Comparison of ENCODE assay signal across 12 cellular contexts in genomic region chr3:102233881-102234280, GRCh38.
DNase-seq lines count a peak whose midpoint lies in the region; ATAC-seq and TF ChIP-seq lines count a peak whose summit lies in the region.
"Had no signal": no experiment of that assay in that cellular context is flagged by ENCODE, and none has a peak within 500 bp of the region (broad histone marks: within the 10 kb centered on the region; RNA-seq: fewer than 3 reads in every experiment).

No MANE protein-coding gene starts in this region.

- H3K9me3 Mint-ChIP-seq in naive thymus-derived CD4-positive, alpha-beta T cell: no peaks in the 10 kb centered on the region

- CTCF ChIA-PET in HEK293T (lab: Yijun Ruan, JAX): interaction anchor here (1.1 kb wide), 1 partner anchor 309 kb away, joined by 3 read pairs; no protein-coding TSS in a partner anchor
- CTCF ChIA-PET in naive thymus-derived CD4-positive, alpha-beta T cell (lab: Charles Lee): no interaction called here

- no peaks in the 10 kb centered on the region for H3K9me3 ChIP-seq in naive thymus-derived CD4-positive, alpha-beta T cell (ENCODE audit: control insufficient read depth in 2 of 3, low read length in 3 of 3)

- TF ChIP-seq CTCF in dorsolateral prefrontal cortex (IDR thresholded peaks at IDR 0.05 in 54 of 56, conservative IDR thresholded peaks at IDR 0.05 in 2 of 56; ENCODE audit: low read depth in 1 of 56, partially characterized antibody in 56 of 56): no peak

- H3K4me3 Mint-ChIP-seq in naive thymus-derived CD4-positive, alpha-beta T cell: no peak overlapping the region

- H3K36me3 ChIP-seq in naive thymus-derived CD4-positive, alpha-beta T cell (ENCODE audit: control insufficient read depth in 2 of 3, insufficient read depth in 3 of 3, low read length in 3 of 3): no peaks in the 10 kb centered on the region

- H3K27ac Mint-ChIP-seq in naive thymus-derived CD4-positive, alpha-beta T cell: peak overlapping the region in 1 of 9 donors; percentile 10

- H3K27me3 ChIP-seq in naive thymus-derived CD4-positive, alpha-beta T cell (ENCODE audit: control insufficient read depth in 2 of 2, insufficient read depth in 2 of 2, low read length in 2 of 2): no peaks in the 10 kb centered on the region
- H3K27me3 ChIP-seq in dorsolateral prefrontal cortex: no peaks in the 10 kb centered on the region

- H3K27me3 Mint-ChIP-seq in naive thymus-derived CD4-positive, alpha-beta T cell: peaks cover 0 to 33% (median 0%) of the 10 kb centered on the region in 5 donors

- DNase-seq in HEK293T (ENCODE audit: extremely low spot score): no peak
- DNase-seq in naive thymus-derived CD4-positive, alpha-beta T cell: no peak
- no peak for DNase-seq in dorsolateral prefrontal cortex
- no peak for DNase-seq in NCI-H510A treated with DMSO at 0.1 percent for 48 hours (lab: John Stamatoyannopoulos, UW)
- DNase-seq in GF-D8 (lab: John Stamatoyannopoulos, UW): no peak
- no peak for DNase-seq in NK-92 treated with Interleukin-12 subunit alpha and Interleukin-12 subunit beta, amount 100 ng/mL, for 24 hours (lab: John Stamatoyannopoulos, UW)
- DNase-seq: islet precursor cell, KBM-7, posterior cingulate gyrus had no signal

- H3K27ac ChIP-seq in naive thymus-derived CD4-positive, alpha-beta T cell (ENCODE audit: low read depth, low read length): no peak overlapping the region
- no peak overlapping the region for H3K27ac ChIP-seq in dorsolateral prefrontal cortex
- H3K27ac ChIP-seq: VCaP had no signal

- no peaks in the 10 kb centered on the region for H3K4me1 ChIP-seq in naive thymus-derived CD4-positive, alpha-beta T cell (ENCODE audit: control insufficient read depth in 2 of 2, insufficient read depth in 2 of 2, low read length in 2 of 2)

- no peaks in the 10 kb centered on the region for H3K36me3 Mint-ChIP-seq in naive thymus-derived CD4-positive, alpha-beta T cell

- no peak overlapping the region for H3K4me3 ChIP-seq in naive thymus-derived CD4-positive, alpha-beta T cell (ENCODE audit: low read length)
- H3K4me3 ChIP-seq in dorsolateral prefrontal cortex: no peak overlapping the region

- ATAC-seq in GM19023 (IDR thresholded peaks at IDR 0.05; ENCODE audit: unreplicated experiment): peak; percentile 92
- peak; percentile 72 for ATAC-seq in HG03439 (IDR thresholded peaks at IDR 0.05; ENCODE audit: unreplicated experiment)
- peak; percentile 28 for ATAC-seq in naive thymus-derived CD4-positive, alpha-beta T cell

- intact Hi-C loops in naive thymus-derived CD4-positive, alpha-beta T cell (cut with micrococcal nuclease): loop anchor here in 1 of 2 donors (10.0 kb wide), 1 partner anchor 441 kb away; no protein-coding TSS in a partner anchor
- intact Hi-C loops in dorsolateral prefrontal cortex (cut with DNase I): no loop called here

- POLR2A ChIA-PET in HEK293T (lab: Yijun Ruan, JAX): no interaction called here
- POLR2A ChIA-PET in naive thymus-derived CD4-positive, alpha-beta T cell (lab: Charles Lee): no interaction called here

- H3K4me1 Mint-ChIP-seq in naive thymus-derived CD4-positive, alpha-beta T cell: peaks cover 0 to 14% (median 2%) of the 10 kb centered on the region in 7 donors

TF ChIP-seq in HEK293T, 16 proteins besides CTCF, POLR2A, EP300 and RAD21:
- TF ChIP-seq ZNF384 (IDR thresholded peaks at IDR 0.05) (no peak), HDGF (IDR thresholded peaks at IDR 0.05; ENCODE audit: borderline replicate concordance) (no peak), PKNOX1 (IDR thresholded peaks at IDR 0.05) (peak; percentile 95), CTBP1 (IDR thresholded peaks at IDR 0.05; ENCODE audit: borderline replicate concordance) (peak; percentile 86), ARNT (IDR thresholded peaks at IDR 0.05) (no peak)

Comparison
In these comparisons a context has a peak if more than half of its experiments do, and no peak if none do; other contexts are left out.
1. ATAC-seq: peak in every context shown above with its lines; median percentile 92 in GM19023; 72 in HG03439; 28 in naive thymus-derived CD4-positive, alpha-beta T cell.